34 cellular contexts compared by ENCODE assay signal in genomic region chr5:44150075-44150723, GRCh38.
DNase-seq lines count a peak whose midpoint lies in the region; ATAC-seq, FAIRE-seq and TF ChIP-seq lines count a peak whose summit lies in the region.
"Had no signal": no experiment of that assay in that cellular context is flagged by ENCODE, and none has a peak within 500 bp of the region (broad histone marks: within the 10 kb centered on the region; RNA-seq: fewer than 3 reads in every experiment).

No MANE protein-coding gene starts in this region.

- H3K4me3 ChIP-seq in HepG2 (replicated peaks in 1 of 3; ENCODE audit: insufficient read depth in 1 of 3, low read depth in 2 of 3, low read length in 3 of 3), result no peak overlapping the region
- H3K4me3 ChIP-seq in liver (ENCODE audit: low read depth in 1 of 3, low read length in 3 of 3), result no peak overlapping the region
- no peak overlapping the region for H3K4me3 ChIP-seq in pancreas
- H3K4me3 ChIP-seq: A549; BLaER1; BLaER1 treated with 17β-estradiol and CSF1 and Interleukin-3, amounts not matched to agents 10 nM and 100 nM had no signal

- H3K9ac ChIP-seq in HepG2 (ENCODE audit: insufficient read depth, low read depth, low read length), result no peak overlapping the region
- no peak overlapping the region for H3K9ac ChIP-seq in liver (ENCODE audit: low read depth in 1 of 2, low read length in 2 of 2)
- H3K9ac ChIP-seq: BLaER1; BLaER1 treated with 17β-estradiol and CSF1 and Interleukin-3, amounts not matched to agents 10 nM and 100 nM had no signal

- no peaks in the 10 kb centered on the region for H4K20me1 ChIP-seq in HepG2 (ENCODE audit: insufficient read depth, low read length)
- H4K20me1 ChIP-seq: BLaER1; BLaER1 treated with 17β-estradiol and CSF1 and Interleukin-3, amounts not matched to agents 10 nM and 100 nM had no signal

- H3K27me3 ChIP-seq in HepG2 (ENCODE audit: control insufficient read depth in 1 of 2, insufficient read depth in 2 of 2, low read length in 2 of 2) (no peaks in the 10 kb centered on the region), liver (ENCODE audit: control insufficient read depth in 4 of 4, insufficient read depth in 4 of 4, low read length in 3 of 4) (no peaks in the 10 kb centered on the region), pancreas (no peaks in the 10 kb centered on the region)
- H3K27me3 ChIP-seq: BE2C; BLaER1; BLaER1 treated with 17β-estradiol and CSF1 and Interleukin-3, amounts not matched to agents 10 nM and 100 nM had no signal

- H3K4me2 ChIP-seq in HepG2 (ENCODE audit: low read depth, low read length), result no peak overlapping the region
- H3K4me2 ChIP-seq: A549; BLaER1; BLaER1 treated with 17β-estradiol and CSF1 and Interleukin-3, amounts not matched to agents 10 nM and 100 nM had no signal

- intact Hi-C loops in HepG2 (cut with micrococcal nuclease; ENCODE audit: unreplicated experiment) (no loop called here), pancreas (cut with DNase I) (no loop called here)

- no peak for TF ChIP-seq POLR2A in HepG2 (IDR thresholded peaks at IDR 0.05; ENCODE audit: insufficient read depth in 1 of 2, low read depth in 2 of 2, low read length in 2 of 2)

- TF ChIP-seq RAD21 in HepG2 (CRISPR knock-in tag; IDR thresholded peaks at IDR 0.05) (no peak), liver (IDR thresholded peaks at IDR 0.05) (peak in 1 of 2 donors; percentile 18)

- no peaks in the 10 kb centered on the region; the same call in 1 of the 2 replicates for H3K9me3 ChIP-seq in HepG2 (ENCODE audit: low read length)
- peaks cover 0 to 9% (median 6%) of the 10 kb centered on the region in 4 donors for H3K9me3 ChIP-seq in liver (ENCODE audit: control insufficient read depth in 4 of 4, low read length in 3 of 4)
- H3K9me3 ChIP-seq in pancreas, result no peaks in the 10 kb centered on the region
- H3K9me3 ChIP-seq: A549; BE2C; BLaER1; BLaER1 treated with 17β-estradiol and CSF1 and Interleukin-3, amounts not matched to agents 10 nM and 100 nM had no signal

- no peaks in the 10 kb centered on the region for H3K36me3 ChIP-seq in HepG2 (replicated peaks in 1 of 2; ENCODE audit: control insufficient read depth in 1 of 2, insufficient read depth in 2 of 2, low read length in 2 of 2)
- no peaks in the 10 kb centered on the region for H3K36me3 ChIP-seq in liver (ENCODE audit: control insufficient read depth in 4 of 4, insufficient read depth in 3 of 4, low read depth in 1 of 4, low read length in 3 of 4)
- no peaks in the 10 kb centered on the region for H3K36me3 ChIP-seq in pancreas
- H3K36me3 ChIP-seq: BE2C; BLaER1; BLaER1 treated with 17β-estradiol and CSF1 and Interleukin-3, amounts not matched to agents 10 nM and 100 nM had no signal

- 22% methylated on average over 5 of the region's 5 CpGs for WGBS in HepG2 (ENCODE audit: low lambda C conversion rate)
- 64% methylated on average over 5 of the region's 5 CpGs for WGBS in liver
- WGBS in pancreas, 2 donors, result 81 to 87% methylated on average over 5 of the region's 5 CpGs

- POLR2A ChIA-PET in HepG2 (lab: Yijun Ruan, JAX), result no interaction called here

- H3K27ac ChIP-seq in HepG2 (ENCODE audit: extremely low read length, insufficient read depth, low read length), result no peak overlapping the region
- peak overlapping the region in 1 of 2 donors; percentile 28 for H3K27ac ChIP-seq in liver (ENCODE audit: low read depth in 1 of 2, low read length in 2 of 2)
- H3K27ac ChIP-seq in pancreas, result no peak overlapping the region
- H3K27ac ChIP-seq: 22Rv1; A549; BLaER1; BLaER1 treated with 17β-estradiol and CSF1 and Interleukin-3, amounts not matched to agents 10 nM and 100 nM; C4-2B had no signal

- TF ChIP-seq CTCF in HepG2 (CRISPR knock-in tag; IDR thresholded peaks at IDR 0.05), result no peak
- TF ChIP-seq CTCF in liver (IDR thresholded peaks at IDR 0.05; ENCODE audit: low read depth, low read length, missing input control), result no peak
- TF ChIP-seq CTCF in pancreas (IDR thresholded peaks at IDR 0.05), result no peak

- no peaks in the 10 kb centered on the region for H3K79me2 ChIP-seq in HepG2 (ENCODE audit: insufficient read depth, low read length)

- DNase-seq in left lobe of liver (ENCODE audit: low spot score) (no peak), HepG2 (ENCODE audit: low spot score) (no peak), pancreas (no peak), SHP77 (lab: John Stamatoyannopoulos, UW) (no peak)
- no peak for DNase-seq in central memory CD4-positive, alpha-beta T cell
- DNase-seq: 8988T; ACHN; AML-193; BE2C; C1 segment of cervical spinal cord; Caco-2; Calu3; CD4-positive, alpha-beta memory T cell; CD4-positive, alpha-beta T cell; CD4-positive, CD25-positive, alpha-beta regulatory T cell; CD8-positive, alpha-beta memory T cell; CD8-positive, alpha-beta T cell; COR-L47; DMS 273 treated with DMSO at 0.1 percent for 48 hours; DMS153; DMS53; DMS79; DMS79 treated with DMSO at 0.1 percent for 48 hours; DND-41; EL had no signal

- BruUV-seq in HepG2 (replicated peaks; lab: Mats Ljungman, UMichigan), result no TSS peak

- in situ Hi-C loops in HepG2 (cut with HindIII; ENCODE audit: extremely low pct_ligation_motif_present, low pct_unique_long_range_greater_than_20kb), result no loop called here

- H3K4me1 ChIP-seq in HepG2 (ENCODE audit: insufficient read depth, low read length) (no peaks in the 10 kb centered on the region), liver (ENCODE audit: control insufficient read depth in 4 of 4, insufficient read depth in 4 of 4, low read length in 3 of 4) (no peaks in the 10 kb centered on the region), pancreas (no peaks in the 10 kb centered on the region)
- H3K4me1 ChIP-seq: A549; BE2C; BLaER1; BLaER1 treated with 17β-estradiol and CSF1 and Interleukin-3, amounts not matched to agents 10 nM and 100 nM; Caco-2 had no signal

- no peak overlapping the region for H2AFZ ChIP-seq in HepG2 (ENCODE audit: low read length)

- FAIRE-seq in A204.1 (lab: Jason Lieb, UNC) (peak; percentile 76), HepG2 (lab: Jason Lieb, UNC) (no peak), pancreas (lab: Jason Lieb, UNC) (no peak)
- FAIRE-seq: A549, D721Med had no signal

- TF ChIP-seq EP300 in HepG2 (IDR thresholded peaks at IDR 0.05; ENCODE audit: low read depth in 2 of 2, low read length in 2 of 2) (no peak), HepG2 (CRISPR knock-in tag; IDR thresholded peaks at IDR 0.05; ENCODE audit: borderline replicate concordance) (no peak)

- peak; percentile 97 for ATAC-seq in left lobe of liver
- peak; percentile 52; the same call in 1 of the 3 replicates for ATAC-seq in HepG2
- ATAC-seq in pancreas, result no peak
- no peak for ATAC-seq in HG02678 (IDR thresholded peaks at IDR 0.05; ENCODE audit: unreplicated experiment)
- ATAC-seq: A549; CD8-positive, alpha-beta T cell had no signal

- CTCF ChIA-PET in HepG2 (lab: Yijun Ruan, JAX; ENCODE audit: low intra/inter-chr PET ratio, low total read pairs), result no interaction called here

TF ChIP-seq in HepG2, 621 proteins besides CTCF, POLR2A, EP300 and RAD21:
- TF ChIP-seq KAT2B (IDR thresholded peaks at IDR 0.05; ENCODE audit: borderline replicate concordance, low read depth, low read length) (no peak), CEBPB (IDR thresholded peaks at IDR 0.05; ENCODE audit: borderline replicate concordance, low read depth, low read length) (peak; percentile 67)
TF ChIP-seq in HepG2: peak in this region for 1.

TF ChIP-seq in liver, 16 proteins besides CTCF, POLR2A, EP300 and RAD21 (continues in another document):
- TF ChIP-seq RXRA (IDR thresholded peaks at IDR 0.05) (no peak), HNF4A (conservative IDR thresholded peaks at IDR 0.05) (no peak), EGR1 (IDR thresholded peaks at IDR 0.05; ENCODE audit: low read depth in 2 of 2) (no peak), REST (IDR thresholded peaks at IDR 0.05) (no peak), YY1 (IDR thresholded peaks at IDR 0.05) (no peak), ZBTB33 (IDR thresholded peaks at IDR 0.05) (no peak), ATF3 (IDR thresholded peaks at IDR 0.05) (no peak)

Comparison
In these comparisons a context has a peak if more than half of its experiments do, and no peak if none do; other contexts are left out.
1. ATAC-seq: peak in left lobe of liver (single experiment) and HepG2 (single experiment); none in pancreas (0 of 4) and HG02678 (single experiment).